8 cellular contexts compared by ENCODE assay signal in genomic region chr16:10828851-10829331, GRCh38. TPM values are rescaled to one million over a fixed set of nuclear protein-coding genes. Genes with fewer than 3 reads are reported as not detected.
DNase-seq lines count a peak whose midpoint lies in the region; ATAC-seq and TF ChIP-seq lines count a peak whose summit lies in the region.

No MANE protein-coding gene starts in this region.

- no peaks in the 10 kb centered on the region for H3K36me3 Mint-ChIP-seq in immature natural killer cell

- H3K4me1 ChIP-seq in BLaER1 (peaks cover 39% of the 10 kb centered on the region), NT2/D1 (ENCODE audit: insufficient read depth, insufficient read length) (peaks cover 3% of the 10 kb centered on the region), mucosa of stomach (ENCODE audit: control insufficient read depth, insufficient read depth, low read length) (peaks cover 35% of the 10 kb centered on the region)

- CTCF ChIA-PET in GM10248 (lab: Yijun Ruan, JAX): interaction anchor here (0.9 to 1.2 kb wide), 3 partner anchors 10 to 58 kb away, joined by 3 read pairs; partner anchors contain the start of gene TVP23A

- no peaks in the 10 kb centered on the region for H3K9me3 Mint-ChIP-seq in immature natural killer cell

- H3K27me3 ChIP-seq in BLaER1: no peaks in the 10 kb centered on the region
- no peaks in the 10 kb centered on the region for H3K27me3 ChIP-seq in NT2/D1 (ENCODE audit: insufficient read depth, insufficient read length)
- H3K27me3 ChIP-seq in mucosa of stomach (ENCODE audit: control insufficient read depth, insufficient read depth, low read length): no peaks in the 10 kb centered on the region

- TF ChIP-seq CTCF in epithelial cell of proximal tubule (conservative IDR thresholded peaks at IDR 0.05; ENCODE audit: low read depth, low read length) (no peak), GM10248 (IDR thresholded peaks at IDR 0.05; ENCODE audit: control extremely low read depth, extremely low read depth, low read depth, missing control alignments) (no peak)

- H3K36me3 ChIP-seq in BLaER1 (no peaks in the 10 kb centered on the region), NT2/D1 (ENCODE audit: insufficient read depth, insufficient read length, low read length) (no peaks in the 10 kb centered on the region), mucosa of stomach (ENCODE audit: control insufficient read depth, insufficient read depth, low read length) (no peaks in the 10 kb centered on the region)

- H3K4me1 Mint-ChIP-seq in immature natural killer cell: no peaks in the 10 kb centered on the region

- H4K20me1 ChIP-seq in BLaER1: no peaks in the 10 kb centered on the region

- H3K9me3 ChIP-seq in BLaER1 (no peaks in the 10 kb centered on the region), NT2/D1 (ENCODE audit: insufficient read depth, low read length) (no peaks in the 10 kb centered on the region), mucosa of stomach (ENCODE audit: control insufficient read depth, low read length) (no peaks in the 10 kb centered on the region)

- no peak for DNase-seq in NT2/D1 (ENCODE audit: low read depth, low spot score)
- DNase-seq in epithelial cell of proximal tubule (ENCODE audit: low read depth): peak; percentile 48
- no peak for DNase-seq in GM10248 (ENCODE audit: extremely low spot score)
- no peak for DNase-seq in SW 1271 (lab: John Stamatoyannopoulos, UW)
- DNase-seq in immature natural killer cell: no peak

- H3K27me3 Mint-ChIP-seq in immature natural killer cell (ENCODE audit: low read depth in 3 of 3): peaks cover 0 to 3% (median 2%) of the 10 kb centered on the region in 3 donors

- H3K4me3 ChIP-seq in BLaER1: no peak overlapping the region
- no peak overlapping the region for H3K4me3 ChIP-seq in NT2/D1 (ENCODE audit: insufficient read length, low read depth)
- H3K4me3 ChIP-seq in epithelial cell of proximal tubule (ENCODE audit: low read depth, low read length): no peak overlapping the region
- H3K4me3 ChIP-seq in mucosa of stomach (ENCODE audit: low read length): peak overlapping the region; percentile 7

- no peak for ATAC-seq in HG03135 (IDR thresholded peaks at IDR 0.05; ENCODE audit: unreplicated experiment)

- POLR2A ChIA-PET in GM10248 (lab: Yijun Ruan, JAX): no interaction called here

- H3K9ac ChIP-seq in BLaER1: peak overlapping the region; percentile 68; the same call in 1 of the 2 replicates
- H3K9ac ChIP-seq in NT2/D1 (ENCODE audit: insufficient read length, low read depth): peak overlapping the region; percentile 39
- peak overlapping the region; percentile 52 for H3K9ac ChIP-seq in mucosa of stomach (ENCODE audit: low read length)

- H3K27ac ChIP-seq in BLaER1: peak overlapping the region; percentile 83

- H3K4me3 Mint-ChIP-seq in immature natural killer cell: no peak overlapping the region

- H3K4me2 ChIP-seq in BLaER1: peak overlapping the region; percentile 78

- H3K27ac Mint-ChIP-seq in immature natural killer cell: no peak overlapping the region

RNA-seq across cellular contexts. Expression of gene TVP23A, which starts 10.3 kb away (rescaled TPM):
- not detected in 2 replicates for total RNA-seq in epithelial cell of proximal tubule
- under 1 TPM; 0.09 to 0.46 (median 0.14) TPM for polyA plus RNA-seq in immature natural killer cell

RNA-seq across cellular contexts. Expression of gene CIITA, which starts 48.1 kb away (rescaled TPM):
- 0.14 TPM in 1 of 2 replicates, not detected in the other for total RNA-seq in epithelial cell of proximal tubule
- 1 to 10 TPM in 2 of 3 donors, under 1 TPM in 1; 0.25 to 2.4 (median 1.7) TPM for polyA plus RNA-seq in immature natural killer cell
